In the genomic region with DNA sequence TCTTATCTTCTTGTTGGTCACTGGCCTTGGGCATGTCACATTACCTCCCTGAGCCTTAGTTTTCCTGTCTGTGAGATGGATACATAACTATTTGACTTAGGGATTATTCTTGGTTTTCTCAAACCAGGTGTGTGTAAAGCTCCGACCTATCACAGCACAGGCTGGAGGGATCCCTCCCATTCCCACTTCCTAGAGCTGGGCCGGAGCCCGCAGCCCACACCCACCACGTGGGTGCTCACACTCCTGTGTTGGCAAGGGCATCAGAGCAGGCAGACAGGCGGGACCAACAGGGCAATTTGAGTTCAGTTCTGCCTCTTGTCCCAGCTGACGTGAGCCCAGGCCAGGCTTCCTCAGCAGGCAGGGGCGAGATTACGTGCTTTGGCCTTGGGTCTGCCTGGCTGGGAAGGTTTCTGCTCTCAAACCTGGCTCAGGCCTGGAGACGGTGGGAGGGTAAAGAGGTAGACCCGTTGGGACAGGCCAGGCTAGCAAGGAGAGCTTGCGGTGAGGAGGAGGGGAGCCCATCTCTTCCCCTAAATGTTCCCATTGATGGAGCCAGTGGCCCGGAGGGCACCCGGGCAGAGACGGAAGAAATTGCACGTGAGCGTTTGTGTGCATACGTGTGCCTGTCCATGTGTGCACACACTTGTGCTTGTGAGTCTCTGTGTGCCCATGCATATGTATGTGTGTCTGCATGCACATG, we compare ENCODE assay signal across 8 cellular contexts.
DNase-seq lines count a peak whose midpoint lies in the region; ATAC-seq and TF ChIP-seq lines count a peak whose summit lies in the region.

No MANE protein-coding gene starts in this region.

- no peak for TF ChIP-seq CTCF in C4-2B (conservative IDR thresholded peaks at IDR 0.05)

- peak; percentile 1 for ATAC-seq in HG02763 (IDR thresholded peaks at IDR 0.05; ENCODE audit: unreplicated experiment)
- ATAC-seq in GM21360 (IDR thresholded peaks at IDR 0.05; ENCODE audit: unreplicated experiment): no peak
- no peak for ATAC-seq in HG03457 (IDR thresholded peaks at IDR 0.05; ENCODE audit: unreplicated experiment)

- H3K27me3 ChIP-seq in adipocyte (replicated peaks; ENCODE audit: control insufficient read depth, insufficient read depth, low read length) (peaks cover 21% of the 10 kb centered on the region), mucosa of rectum (ENCODE audit: control insufficient read depth in 2 of 2, insufficient read depth in 2 of 2, low read length in 2 of 2) (no peaks in the 10 kb centered on the region)

- peaks cover 29% of the 10 kb centered on the region for H3K4me1 ChIP-seq in adipocyte (ENCODE audit: control insufficient read depth, insufficient read depth, low read length)
- H3K4me1 ChIP-seq in mucosa of rectum (ENCODE audit: control insufficient read depth in 2 of 2, insufficient read depth in 2 of 2, low read length in 2 of 2): peaks cover 25 to 36% of the 10 kb centered on the region in 2 donors

- peak overlapping the region; percentile 72 for H3K9ac ChIP-seq in adipocyte (ENCODE audit: low read length)
- H3K9ac ChIP-seq in mucosa of rectum (ENCODE audit: low read depth in 1 of 2, low read length in 2 of 2): peak overlapping the region; percentile 86 to 90

- peak overlapping the region; percentile 72 for H3K4me3 ChIP-seq in adipocyte (ENCODE audit: low read length)
- H3K4me3 ChIP-seq in mucosa of rectum (ENCODE audit: low read length in 2 of 2): peak overlapping the region; percentile 18 to 78

- H3K36me3 ChIP-seq in adipocyte (ENCODE audit: control insufficient read depth, insufficient read depth, low read length, severe bottlenecking) (no peaks in the 10 kb centered on the region), mucosa of rectum (ENCODE audit: control insufficient read depth in 2 of 2, insufficient read depth in 2 of 2, low read length in 2 of 2) (peaks cover 0 to 1% of the 10 kb centered on the region in 2 donors)

- H3K9me3 ChIP-seq in adipocyte (ENCODE audit: control insufficient read depth, low read length) (no peaks in the 10 kb centered on the region), mucosa of rectum (ENCODE audit: control insufficient read depth in 2 of 2, low read length in 2 of 2) (no peaks in the 10 kb centered on the region)

- peak overlapping the region; percentile 80 for H3K27ac ChIP-seq in C4-2B
- H3K27ac ChIP-seq in mucosa of rectum (ENCODE audit: low read depth in 2 of 2, low read length in 2 of 2): peak overlapping the region; percentile 67 to 84

- no peak for DNase-seq in adipocyte (ENCODE audit: low read depth)
- no peak for DNase-seq in glomerular visceral epithelial cell (ENCODE audit: extremely low spot score)
- no peak for DNase-seq in superior temporal gyrus (ENCODE audit: extremely low spot score)
